In the genomic region with DNA sequence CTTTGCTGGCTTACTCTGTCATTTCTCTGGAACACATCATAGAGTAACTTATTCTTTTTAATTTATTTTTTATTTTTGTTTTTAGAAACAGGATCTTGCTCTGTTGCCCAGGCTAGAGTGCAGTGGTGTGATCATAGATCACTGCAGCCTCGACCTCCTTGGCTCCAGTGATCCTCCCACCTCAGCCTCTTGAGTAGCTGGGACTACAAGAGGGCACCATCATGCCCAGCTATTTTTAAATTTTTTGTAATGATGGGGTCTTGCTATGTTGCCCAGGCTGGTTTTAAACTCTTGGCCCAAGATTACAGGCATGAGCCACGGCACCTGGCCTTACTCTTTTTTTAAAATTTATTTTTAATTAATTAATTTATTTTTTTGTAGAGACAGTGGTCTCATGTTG, we compare ENCODE assay signal across 34 cellular contexts. TPM values are rescaled to one million over a fixed set of nuclear protein-coding genes. Genes with fewer than 3 reads are reported as not detected.
"Had no signal": no experiment of that assay in that cellular context is flagged by ENCODE, and none has a peak within 500 bp of the region (broad histone marks: within the 10 kb centered on the region; RNA-seq: fewer than 3 reads in every experiment).

No MANE protein-coding gene starts in this region.

- H3K4me1 Mint-ChIP-seq: stimulated activated effector memory CD8-positive, alpha-beta T cell treated with anti-CD3 and anti-CD28 coated beads, Interleukin-12 subunit alpha, Interleukin-12 subunit beta, amount 100 ng/mL, for 72 hours; stimulated activated memory B cell treated with anti-CD40 and anti-IgM and Interleukin-4, amounts not matched to agents 10 μg/mL and 1 μg/mL and 100 μg/mL, for 72 hours; stimulated activated naive B cell treated with anti-CD40 and anti-IgM and Interleukin-4, amounts not matched to agents 10 μg/mL and 1 μg/mL and 100 μg/mL, for 72 hours; stimulated activated naive CD8-positive, alpha-beta T cell treated with anti-CD3 and anti-CD28 coated beads, Interleukin-15, amount 100 ng/mL, for 72 hours had no signal

- H3K27ac ChIP-seq: stomach, suprapubic skin, testis, thoracic aorta, tibial artery, tibial nerve, transverse colon, upper lobe of left lung, upper lobe of right lung, uterus, vagina had no signal

- H3K4me1 ChIP-seq: stomach, suprapubic skin, testis, tibial artery, tibial nerve, transverse colon, upper lobe of right lung, uterus, vagina had no signal

- H3K27me3 Mint-ChIP-seq: stimulated activated naive CD8-positive, alpha-beta T cell treated with anti-CD3 and anti-CD28 coated beads, Interleukin-15, Interleukin-2, amounts not matched to agents 100 ng/mL and 50 ng/mL, for 24 hours had no signal

- DNase-seq: stimulated activated CD4-positive, alpha-beta T cell treated with anti-CD3 and anti-CD28 coated beads, Interleukin-2, amount 100 ng/mL, for 48 hours; stimulated activated CD4-positive, alpha-beta T cell treated with anti-CD3 and anti-CD28 coated beads, Interleukin-4, amount 100 ng/mL, for 1 hour; stimulated activated CD4-positive, alpha-beta T cell treated with anti-CD3 and anti-CD28 coated beads, Interleukin-4, amount 100 ng/mL, for 24 hours; stimulated activated CD4-positive, alpha-beta T cell treated with anti-CD3 and anti-CD28 coated beads, Interleukin-4, amount 100 ng/mL, for 4 hours; stimulated activated CD8-positive, alpha-beta memory T cell treated with anti-CD3 and anti-CD28 coated beads, Interleukin-4, amount 100 ng/mL, for 48 hours; stimulated activated naive B cell treated with anti-CD40 and anti-IgM and Interleukin-4, amounts not matched to agents 10 μg/mL and 1 μg/mL and 100 μg/mL, for 72 hours; stimulated activated naive CD4-positive, alpha-beta T cell; stimulated activated naive CD4-positive, alpha-beta T cell treated with Interleukin-2 at 50 U/mL for 16 hours; stimulated activated naive CD8-positive, alpha-beta T cell treated with anti-CD3 and anti-CD28 coated beads, Interleukin-15, amount 100 ng/mL, for 72 hours; stimulated activated naive CD8-positive, alpha-beta T cell treated with anti-CD3 and anti-CD28 coated beads, Interleukin-15, Interleukin-2, amounts not matched to agents 100 U/mL and 50 U/mL, for 24 hours; stomach; substantia nigra; testis; thyroid gland; tibial artery; transverse colon; trophoblast cell; upper lobe of left lung; upper lobe of right lung; uterus had no signal

- ATAC-seq: stimulated activated effector memory CD8-positive, alpha-beta T cell treated with anti-CD3 and anti-CD28 coated beads, Interleukin-12 subunit alpha, Interleukin-12 subunit beta, amount 100 ng/mL, for 72 hours; stimulated activated memory B cell treated with anti-CD40 and anti-IgM and Interleukin-4, amounts not matched to agents 10 μg/mL and 1 μg/mL and 100 μg/mL, for 72 hours; stimulated activated naive B cell treated with anti-CD40 and anti-IgM and Interleukin-4, amounts not matched to agents 10 μg/mL and 1 μg/mL and 100 μg/mL, for 72 hours; stimulated activated naive CD8-positive, alpha-beta T cell treated with anti-CD3 and anti-CD28 coated beads, Interleukin-15, amount 100 ng/mL, for 72 hours; stimulated activated naive CD8-positive, alpha-beta T cell treated with anti-CD3 and anti-CD28 coated beads, Interleukin-15, Interleukin-2, amounts not matched to agents 100 U/mL and 50 U/mL, for 24 hours had no signal

- H3K9me3 ChIP-seq: stomach, suprapubic skin, testis, thoracic aorta, thyroid gland, tibial artery, tibial nerve, transverse colon, upper lobe of left lung, upper lobe of right lung, vagina had no signal

- H3K36me3 ChIP-seq: stomach, suprapubic skin, thoracic aorta, thyroid gland, tibial artery, tibial nerve, transverse colon, upper lobe of left lung, upper lobe of right lung, uterus, vagina had no signal

- H3K4me3 ChIP-seq: stomach, suprapubic skin, testis, thoracic aorta, thyroid gland, tibial artery, tibial nerve, transverse colon, upper lobe of left lung, upper lobe of right lung, uterus, vagina had no signal

- H3K4me3 Mint-ChIP-seq: stimulated activated effector memory CD8-positive, alpha-beta T cell treated with anti-CD3 and anti-CD28 coated beads, Interleukin-12 subunit alpha, Interleukin-12 subunit beta, amount 100 ng/mL, for 72 hours; stimulated activated memory B cell treated with anti-CD40 and anti-IgM and Interleukin-4, amounts not matched to agents 10 μg/mL and 1 μg/mL and 100 μg/mL, for 72 hours; stimulated activated naive B cell treated with anti-CD40 and anti-IgM and Interleukin-4, amounts not matched to agents 10 μg/mL and 1 μg/mL and 100 μg/mL, for 72 hours; stimulated activated naive CD8-positive, alpha-beta T cell treated with anti-CD3 and anti-CD28 coated beads, Interleukin-15, amount 100 ng/mL, for 72 hours; stimulated activated naive CD8-positive, alpha-beta T cell treated with anti-CD3 and anti-CD28 coated beads, Interleukin-15, Interleukin-2, amounts not matched to agents 100 ng/mL and 50 ng/mL, for 24 hours; type B pancreatic cell had no signal

- H3K9me3 Mint-ChIP-seq: stimulated activated effector memory CD8-positive, alpha-beta T cell treated with anti-CD3 and anti-CD28 coated beads, Interleukin-12 subunit alpha, Interleukin-12 subunit beta, amount 100 ng/mL, for 72 hours; stimulated activated naive B cell treated with anti-CD40 and anti-IgM and Interleukin-4, amounts not matched to agents 10 μg/mL and 1 μg/mL and 100 μg/mL, for 72 hours; stimulated activated naive CD8-positive, alpha-beta T cell treated with anti-CD3 and anti-CD28 coated beads, Interleukin-15, amount 100 ng/mL, for 72 hours; stimulated activated naive CD8-positive, alpha-beta T cell treated with anti-CD3 and anti-CD28 coated beads, Interleukin-15, Interleukin-2, amounts not matched to agents 100 ng/mL and 50 ng/mL, for 24 hours; type B pancreatic cell had no signal

- H3K27me3 ChIP-seq: stomach, testis, thyroid gland, transverse colon, upper lobe of left lung, upper lobe of right lung, uterus, vagina had no signal

- FAIRE-seq: urothelium cell line had no signal

- H3K27ac Mint-ChIP-seq: stimulated activated effector memory CD8-positive, alpha-beta T cell treated with anti-CD3 and anti-CD28 coated beads, Interleukin-12 subunit alpha, Interleukin-12 subunit beta, amount 100 ng/mL, for 72 hours; stimulated activated memory B cell treated with anti-CD40 and anti-IgM and Interleukin-4, amounts not matched to agents 10 μg/mL and 1 μg/mL and 100 μg/mL, for 72 hours; stimulated activated naive B cell treated with anti-CD40 and anti-IgM and Interleukin-4, amounts not matched to agents 10 μg/mL and 1 μg/mL and 100 μg/mL, for 72 hours; stimulated activated naive CD8-positive, alpha-beta T cell treated with anti-CD3 and anti-CD28 coated beads, Interleukin-15, amount 100 ng/mL, for 72 hours; stimulated activated naive CD8-positive, alpha-beta T cell treated with anti-CD3 and anti-CD28 coated beads, Interleukin-15, Interleukin-2, amounts not matched to agents 100 ng/mL and 50 ng/mL, for 24 hours; type B pancreatic cell had no signal

- H3K36me3 Mint-ChIP-seq: stimulated activated effector memory CD8-positive, alpha-beta T cell treated with anti-CD3 and anti-CD28 coated beads, Interleukin-12 subunit alpha, Interleukin-12 subunit beta, amount 100 ng/mL, for 72 hours; stimulated activated memory B cell treated with anti-CD40 and anti-IgM and Interleukin-4, amounts not matched to agents 10 μg/mL and 1 μg/mL and 100 μg/mL, for 72 hours; stimulated activated naive B cell treated with anti-CD40 and anti-IgM and Interleukin-4, amounts not matched to agents 10 μg/mL and 1 μg/mL and 100 μg/mL, for 72 hours; type B pancreatic cell had no signal

RNA-seq across cellular contexts. Expression of gene RD3L, which starts 32.2 kb away (rescaled TPM):
- total RNA-seq: stomach, subcutaneous adipose tissue, suprapubic skin, temporal lobe, testis, thoracic aorta, thyroid gland, tibial nerve, transverse colon, upper lobe of left lung, upper lobe of right lung, ureter, urinary bladder, uterus, vagina had no signal
- polyA plus RNA-seq: stomach, thymus had no signal
